Comparison of ENCODE assay signal across 9 cellular contexts in genomic region chr6:12748815-12749521, GRCh38. TPM values are rescaled to one million over a fixed set of nuclear protein-coding genes. Genes with fewer than 3 reads are reported as not detected.
DNase-seq lines count a peak whose midpoint lies in the region; ATAC-seq, FAIRE-seq and TF ChIP-seq lines count a peak whose summit lies in the region.
"Had no signal": no experiment of that assay in that cellular context is flagged by ENCODE, and none has a peak within 500 bp of the region (broad histone marks: within the 10 kb centered on the region; RNA-seq: fewer than 3 reads in every experiment).

No MANE protein-coding gene starts in this region.

- no peak for ATAC-seq in HG03432 (IDR thresholded peaks at IDR 0.05; ENCODE audit: unreplicated experiment)
- ATAC-seq in GM18519 (IDR thresholded peaks at IDR 0.05; ENCODE audit: low FRiP score, unreplicated experiment): no peak
- no peak for ATAC-seq in HG02678 (IDR thresholded peaks at IDR 0.05; ENCODE audit: unreplicated experiment)

- FAIRE-seq in H1 (lab: Jason Lieb, UNC): peak; percentile 68

- peak in 1 of 2 experiments; percentile 52; a peak in 2 of 3 replicates for TF ChIP-seq POLR2A in H1 (IDR thresholded peaks at IDR 0.05; ENCODE audit: control extremely low read depth in 1 of 2, low read depth in 2 of 2, low read length in 2 of 2)

- H3K14ac ChIP-seq in H1 (ENCODE audit: insufficient read length): no peak overlapping the region
- H3K14ac ChIP-seq in neuronal stem cell (ENCODE audit: low read length): no peak overlapping the region

- in situ Hi-C loops in brain microvascular endothelial cell (cut with HindIII; ENCODE audit: low pct_ligation_motif_present, low sequenced_read_pairs): no loop called here

- H2BK5ac ChIP-seq in H1 (ENCODE audit: low read depth, low read length) (peak overlapping the region; percentile 98), neuronal stem cell (ENCODE audit: low read length) (no peak overlapping the region)

- H3K4me1 ChIP-seq in H1 (replicated peaks in 1 of 4; ENCODE audit: control insufficient read depth in 3 of 4, insufficient read depth in 4 of 4, low read length in 3 of 4): peaks cover 2 to 11% (median 2%) of the 10 kb centered on the region in 4 experiments; a peak in 6 of 7 replicates
- H3K4me1 ChIP-seq in neuronal stem cell (ENCODE audit: control insufficient read depth in 2 of 2, insufficient read depth in 1 of 2, low read depth in 1 of 2, low read length in 2 of 2): peaks cover 0 to 8% of the 10 kb centered on the region in 2 donors

- H3K18ac ChIP-seq in H1 (ENCODE audit: extremely low read depth, low read length) (peak overlapping the region; percentile 100), neuronal stem cell (ENCODE audit: low read length) (peak overlapping the region; percentile 91)

- H4K91ac ChIP-seq in H1 (replicated peaks; ENCODE audit: insufficient read length, low read length) (peak overlapping the region; percentile 99), neuronal stem cell (ENCODE audit: low read depth, low read length, poor library complexity) (no peak overlapping the region)

- DNase-seq in ELR (ENCODE audit: low read depth) (peak; percentile 78), NCI-H2081 treated with DMSO at 0.1 percent for 48 hours (lab: John Stamatoyannopoulos, UW) (peak; percentile 47), H1 (ENCODE audit: low read depth in 1 of 2, low spot score in 2 of 2) (peak; percentile 57 to 84), neuronal stem cell (ENCODE audit: low spot score) (peak; percentile 49), brain microvascular endothelial cell (no peak)
- DNase-seq: cerebellar nuclear complex had no signal

- H4K8ac ChIP-seq in H1 (ENCODE audit: extremely low read depth, insufficient read depth, low read length) (no peak overlapping the region; the same call in 1 of the 2 replicates), neuronal stem cell (ENCODE audit: low read depth, low read length) (no peak overlapping the region)

- H3K4me2 ChIP-seq in H1 (ENCODE audit: insufficient read depth in 1 of 2, low read depth in 2 of 2, low read length in 2 of 2) (peak overlapping the region; percentile 79 to 87), neuronal stem cell (ENCODE audit: insufficient read depth, low read length, poor library complexity, severe bottlenecking) (peak overlapping the region; percentile 95)

- POLR2A ChIA-PET in H1 (lab: Charles Lee; ENCODE audit: partially characterized antibody): no interaction called here

- TF ChIP-seq RAD21 in H1 (IDR thresholded peaks at IDR 0.05 in 1 of 2, conservative IDR thresholded peaks at IDR 0.05 in 1 of 2; ENCODE audit: low read depth in 2 of 2, low read length in 2 of 2): peak in 1 of 2 experiments; percentile 10; a peak in 1 of 4 replicates

- peak overlapping the region; percentile 80; the same call in 1 of the 2 replicates for H2BK20ac ChIP-seq in H1 (ENCODE audit: low read length)

- peak overlapping the region; percentile 97; the same call in 1 of the 2 replicates for H2BK12ac ChIP-seq in H1 (ENCODE audit: low read depth, low read length)
- peak overlapping the region; percentile 63 for H2BK12ac ChIP-seq in neuronal stem cell (ENCODE audit: low read length)

- peak overlapping the region; percentile 94 for H3K56ac ChIP-seq in H1 (replicated peaks; ENCODE audit: insufficient read length, low read depth, low read length)

- H3K9me3 ChIP-seq in H1 (ENCODE audit: insufficient read depth in 2 of 2, low read depth in 1 of 2, low read length in 1 of 2) (peaks cover 2 to 13% of the 10 kb centered on the region in 2 experiments; a peak in 3 of 4 replicates), neuronal stem cell (replicated peaks in 1 of 2; ENCODE audit: control insufficient read depth in 2 of 2, insufficient read depth in 1 of 2, low read depth in 1 of 2, low read length in 2 of 2) (no peaks in the 10 kb centered on the region)

- H2AK5ac ChIP-seq in H1 (ENCODE audit: low read depth, low read length) (no peak overlapping the region), neuronal stem cell (ENCODE audit: low read depth, low read length) (no peak overlapping the region)

- peak overlapping the region; percentile 92 for H2BK120ac ChIP-seq in H1 (replicated peaks; ENCODE audit: low read depth, low read length)
- H2BK120ac ChIP-seq in neuronal stem cell (ENCODE audit: low read depth, low read length): no peak overlapping the region

- H3K27ac ChIP-seq in H1 (ENCODE audit: low read depth, low read length) (no peak overlapping the region), neuronal stem cell (replicated peaks; ENCODE audit: low read length) (no peak overlapping the region), brain microvascular endothelial cell (no peak overlapping the region)

- H3K27me3 ChIP-seq in H1 (replicated peaks in 1 of 4; ENCODE audit: control insufficient read depth in 3 of 4, extremely low read depth in 1 of 4, insufficient read depth in 3 of 4, low read length in 3 of 4) (peaks cover 0 to 4% (median 0%) of the 10 kb centered on the region in 4 experiments; a peak in 3 of 7 replicates), neuronal stem cell (ENCODE audit: control insufficient read depth in 3 of 3, insufficient read depth in 3 of 3, low read depth in 1 of 3, low read length in 3 of 3) (peaks cover 0 to 28% (median 17%) of the 10 kb centered on the region in 3 experiments), brain microvascular endothelial cell (replicated peaks) (peaks cover 8% of the 10 kb centered on the region)

- H4K5ac ChIP-seq in H1 (ENCODE audit: insufficient read length, low read depth, low read length): peak overlapping the region; percentile 94

- CTCF ChIA-PET in H1 (lab: Charles Lee; ENCODE audit: partially characterized antibody): interaction anchor here (0.8 to 0.9 kb wide), 2 partner anchors 9 to 145 kb away, joined by 3 read pairs; no protein-coding TSS in a partner anchor

- H3K4ac ChIP-seq in H1 (replicated peaks; ENCODE audit: insufficient read length, low read depth, low read length) (peak overlapping the region; percentile 94), neuronal stem cell (ENCODE audit: low read length) (no peak overlapping the region)

- H3K23me2 ChIP-seq in H1 (ENCODE audit: low read depth, low read length): peaks cover 10% of the 10 kb centered on the region

- H2AFZ ChIP-seq in H1 (ENCODE audit: low read length) (peak overlapping the region; percentile 64; the same call in 1 of the 2 replicates), neuronal stem cell (ENCODE audit: low read length) (no peak overlapping the region)

- TF ChIP-seq EP300 in H1 (IDR thresholded peaks at IDR 0.05; ENCODE audit: borderline replicate concordance in 1 of 2, low read depth in 2 of 2, low read length in 2 of 2): no peak; a peak in 1 of 3 replicates

- WGBS in H1 (ENCODE audit: extremely low coverage in 1 of 2, insufficient coverage in 1 of 2, insufficient read length in 1 of 2, insufficient replicate concordance in 2 of 2, low coverage in 1 of 2, low lambda C conversion rate in 2 of 2, missing lambda C conversion rate in 1 of 2), 2 experiments: 0% methylated on average over 20 of the region's 23 CpGs; no CpG with 5 or more reads in 1 of the 2 experiments
- no CpG with 5 or more reads among the region's 23 CpGs for WGBS in neuronal stem cell (ENCODE audit: extremely low coverage in 2 of 2, insufficient read length in 2 of 2, insufficient replicate concordance in 1 of 2), 2 donors

- H4K20me1 ChIP-seq in H1 (replicated peaks in 1 of 2; ENCODE audit: control insufficient read depth in 1 of 2, insufficient read depth in 2 of 2, low read length in 2 of 2): peaks cover 0 to 2% of the 10 kb centered on the region in 2 experiments

- H3K9ac ChIP-seq in H1 (replicated peaks in 1 of 4; ENCODE audit: extremely low read depth in 1 of 4, low read depth in 3 of 4, low read length in 3 of 4) (peak overlapping the region in 1 of 4 experiments; percentile 29; a peak in 2 of 7 replicates), neuronal stem cell (ENCODE audit: low read depth, low read length, poor library complexity) (peak overlapping the region; percentile 89)

- H3K79me2 ChIP-seq in H1 (ENCODE audit: control insufficient read depth in 1 of 2, insufficient read depth in 2 of 2, low read length in 2 of 2): peaks cover 0 to 6% of the 10 kb centered on the region in 2 experiments; a peak in 2 of 4 replicates

- peaks cover 2% of the 10 kb centered on the region; the same call in 1 of the 2 replicates for H3K79me1 ChIP-seq in H1 (ENCODE audit: low read depth, low read length)
- no peaks in the 10 kb centered on the region for H3K79me1 ChIP-seq in neuronal stem cell (ENCODE audit: low read depth, low read length)

- H3K23ac ChIP-seq in H1 (ENCODE audit: insufficient read length) (no peak overlapping the region), neuronal stem cell (ENCODE audit: low read depth, low read length, poor library complexity) (peak overlapping the region; percentile 88)

- H3K36me3 ChIP-seq in H1 (ENCODE audit: control insufficient read depth in 2 of 4, insufficient read depth in 4 of 4, low read length in 3 of 4) (0 out of 8 replicates have a peak, but pooled peaks cover 0 to 2% (median 0%) of the 10 kb centered on the region in 4 experiments), neuronal stem cell (replicated peaks in 1 of 2; ENCODE audit: control insufficient read depth in 2 of 2, insufficient read depth in 2 of 2, low read length in 2 of 2) (no peaks in the 10 kb centered on the region), brain microvascular endothelial cell (replicated peaks) (no peaks in the 10 kb centered on the region)

- H2BK15ac ChIP-seq in H1 (ENCODE audit: low read length) (peak overlapping the region; percentile 97; the same call in 1 of the 2 replicates), neuronal stem cell (ENCODE audit: low read length) (peak overlapping the region; percentile 72)

- peak overlapping the region; percentile 49 to 87 (median 80) for H3K4me3 ChIP-seq in H1 (ENCODE audit: extremely low read depth in 1 of 4, insufficient read depth in 2 of 4, low read depth in 3 of 4, low read length in 4 of 4)
- peak overlapping the region in 1 of 2 donors; percentile 75 for H3K4me3 ChIP-seq in neuronal stem cell (ENCODE audit: low read length in 2 of 2)
- no peak overlapping the region for H3K4me3 ChIP-seq in brain microvascular endothelial cell (ENCODE audit: low read depth, low read length)

- TF ChIP-seq CTCF in H1 (IDR thresholded peaks at IDR 0.05; ENCODE audit: control extremely low read depth in 1 of 3, insufficient read depth in 1 of 3, low read depth in 1 of 3, low read length in 3 of 3) (no peak), brain microvascular endothelial cell (IDR thresholded peaks at IDR 0.05; ENCODE audit: low read depth, low read length, missing control alignments) (no peak)

RNA-seq across cellular contexts. Expression of gene PHACTR1, which starts 32.4 kb away (rescaled TPM):
- total RNA-seq in H1 (2021; fragmentation: NEBNext Ultra II Directional; extraction: Animal tissue kit (Norgen Biotek cat#: 25700)): 17.1 and 17.3 TPM in 2 replicates
- 3.9 and 5.0 TPM in 2 replicates for polyA plus RNA-seq in H1 (2011; rRNA removed)
- 4.6 TPM for polyA plus RNA-seq in H1 (2011; cell fraction: cytosol; rRNA removed)
- 8.7 TPM for polyA plus RNA-seq in H1 (2011; cell fraction: nucleus; rRNA removed)
- 8.6 to 11.9 TPM (median 10.7 TPM) in 4 replicates for polyA plus RNA-seq in H1 (2012, experiment 1 of 2)
- polyA plus RNA-seq in H1 (2012, experiment 2 of 2): 2.9 TPM
- 8.1 TPM for polyA plus RNA-seq in H1 (2013, experiment 1 of 2)
- polyA plus RNA-seq in H1 (2013, experiment 2 of 2): 7.0 TPM
- polyA minus RNA-seq in H1 (2011; rRNA and poly(A)+ RNA removed): 14.2 and 16.8 TPM in 2 replicates
- polyA minus RNA-seq in H1 (2011; cell fraction: cytosol; rRNA and poly(A)+ RNA removed): 8.4 TPM
- polyA minus RNA-seq in H1 (2011; cell fraction: nucleus; rRNA and poly(A)+ RNA removed): 24.2 TPM
- 9.4 TPM for polyA plus RNA-seq in neuronal stem cell (2013, experiment 1 of 2)
- 9.9 TPM for polyA plus RNA-seq in neuronal stem cell (2013, experiment 2 of 2)
